19 cellular contexts compared by ENCODE assay signal in the genomic region with DNA sequence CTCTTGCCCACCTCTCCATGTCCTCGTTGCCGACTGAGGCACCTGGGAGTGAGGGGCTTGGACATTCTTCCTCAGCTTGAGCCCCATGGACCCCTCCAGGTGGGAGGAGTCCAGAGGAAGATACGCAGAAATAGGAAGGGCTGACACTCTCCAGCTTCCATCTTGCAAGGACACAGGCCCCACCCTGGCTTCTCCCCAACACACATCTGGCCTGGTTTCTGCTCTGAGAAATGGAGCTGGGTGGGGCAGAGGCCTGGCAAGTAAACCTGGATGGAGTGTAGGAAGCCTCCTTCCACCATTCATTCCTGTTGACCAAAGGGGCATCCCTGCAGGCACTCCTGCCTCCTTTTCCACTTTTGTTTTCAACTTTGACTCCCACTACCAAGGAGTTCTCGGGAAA. TPM values are rescaled to one million over a fixed set of nuclear protein-coding genes. Genes with fewer than 3 reads are reported as not detected.
DNase-seq lines count a peak whose midpoint lies in the region; ATAC-seq and TF ChIP-seq lines count a peak whose summit lies in the region.
"Had no signal": no experiment of that assay in that cellular context is flagged by ENCODE, and none has a peak within 500 bp of the region (broad histone marks: within the 10 kb centered on the region; RNA-seq: fewer than 3 reads in every experiment).

No MANE protein-coding gene starts in this region.

- no peak for TF ChIP-seq POLR2A in uterus (IDR thresholded peaks at IDR 0.05)

- H3K27me3 ChIP-seq in heart right ventricle (no peaks in the 10 kb centered on the region), dorsolateral prefrontal cortex (no peaks in the 10 kb centered on the region), psoas muscle (ENCODE audit: insufficient read depth in 3 of 3, low read length in 2 of 3) (no peaks in the 10 kb centered on the region), uterus (no peaks in the 10 kb centered on the region)
- H3K27me3 ChIP-seq: BLaER1 treated with 17β-estradiol and CSF1 and Interleukin-3, amounts not matched to agents 10 nM and 100 nM; MG63 had no signal

- DNase-seq in Right ventricle myocardium superior (peak; percentile 53), heart right ventricle (no peak), dorsolateral prefrontal cortex (no peak), psoas muscle (no peak), uterus (no peak), kidney glomerular epithelial cell (lab: John Stamatoyannopoulos, UW) (no peak), DMS153 (lab: John Stamatoyannopoulos, UW) (no peak)
- DNase-seq: EL, H7, MG63, NCI-H1105 treated with DMSO at 0.1 percent for 48 hours, NCI-H1930, NCI-H2171 treated with DMSO at 0.1 percent for 48 hours, NCI-H774 had no signal

- H3K4me1 ChIP-seq in heart right ventricle (peaks cover 42 to 91% (median 82%) of the 10 kb centered on the region in 9 donors), psoas muscle (peaks cover 91% of the 10 kb centered on the region), uterus (peaks cover 12 to 25% of the 10 kb centered on the region in 2 donors)

- no peak for TF ChIP-seq CTCF in heart right ventricle (IDR thresholded peaks at IDR 0.05)
- TF ChIP-seq CTCF in dorsolateral prefrontal cortex (IDR thresholded peaks at IDR 0.05 in 54 of 56, conservative IDR thresholded peaks at IDR 0.05 in 2 of 56; ENCODE audit: low read depth in 1 of 56, partially characterized antibody in 56 of 56), result no peak
- TF ChIP-seq CTCF in psoas muscle (IDR thresholded peaks at IDR 0.05), result no peak
- TF ChIP-seq CTCF in uterus (IDR thresholded peaks at IDR 0.05), result no peak

- H3K4me3 ChIP-seq in heart right ventricle (no peak overlapping the region), dorsolateral prefrontal cortex (peak overlapping the region in 1 of 59 donors; percentile 2), psoas muscle (no peak overlapping the region), uterus (no peak overlapping the region)
- H3K4me3 ChIP-seq: BLaER1 treated with 17β-estradiol and CSF1 and Interleukin-3, amounts not matched to agents 10 nM and 100 nM; MG63 had no signal

- H3K27ac ChIP-seq in heart right ventricle (peak overlapping the region in 4 of 10 donors; percentile 4 to 60 (median 36)), dorsolateral prefrontal cortex (peak overlapping the region in 56 of 59 donors; percentile 3 to 100 (median 68)), psoas muscle (peak overlapping the region; percentile 81), uterus (peak overlapping the region; percentile 64 to 67)
- H3K27ac ChIP-seq: BLaER1 treated with 17β-estradiol and CSF1 and Interleukin-3, amounts not matched to agents 10 nM and 100 nM; KMS-11 had no signal

- peak; percentile 24 for ATAC-seq in Right ventricle myocardium superior (ENCODE audit: poor library complexity)
- ATAC-seq in heart right ventricle, result no peak
- ATAC-seq in psoas muscle, result no peak
- ATAC-seq in HG03139 (IDR thresholded peaks at IDR 0.05; ENCODE audit: unreplicated experiment), result no peak
- ATAC-seq: HepG2 had no signal

- intact Hi-C loops in Right ventricle myocardium superior (cut with DNase I) (no loop called here), heart right ventricle (cut with DNase I) (no loop called here), dorsolateral prefrontal cortex (cut with DNase I) (no loop called here), psoas muscle (cut with DNase I) (no loop called here), uterus (cut with DNase I; ENCODE audit: low total_unique reads) (no loop called here)

- H3K36me3 ChIP-seq in heart right ventricle, result peaks cover 0 to 7% (median 0%) of the 10 kb centered on the region in 9 donors
- H3K36me3 ChIP-seq in psoas muscle (ENCODE audit: insufficient read depth in 1 of 2, low read depth in 1 of 2), result no peaks in the 10 kb centered on the region
- H3K36me3 ChIP-seq in uterus, result no peaks in the 10 kb centered on the region

- WGBS in heart right ventricle, 2 donors, result 91 to 92% methylated on average over 4 of the region's 4 CpGs
- 80 to 88% (median 81%) methylated on average over 4 of the region's 4 CpGs for WGBS in psoas muscle, 3 donors

- H3K9me3 ChIP-seq in heart right ventricle, result no peaks in the 10 kb centered on the region
- H3K9me3 ChIP-seq in psoas muscle, result no peaks in the 10 kb centered on the region
- no peaks in the 10 kb centered on the region for H3K9me3 ChIP-seq in uterus
- H3K9me3 ChIP-seq: BLaER1 treated with 17β-estradiol and CSF1 and Interleukin-3, amounts not matched to agents 10 nM and 100 nM; MG63 had no signal

RNA-seq across cellular contexts. Expression of a gene that starts 50.5 kb away (rescaled TPM):
- 160 TPM for total RNA-seq in Right ventricle myocardium superior
- 100 to 1,000 TPM; 111 to 162 (median 145) TPM for total RNA-seq in heart right ventricle
- polyA plus RNA-seq in heart right ventricle, result 10 to 100 TPM; 16.8 to 34.2 TPM
- total RNA-seq in dorsolateral prefrontal cortex, result 100 to 1,000 TPM; 219 to 402 (median 309) TPM
- 100 to 1,000 TPM; 220 to 347 (median 268) TPM for total RNA-seq in psoas muscle
- polyA plus RNA-seq in psoas muscle, result 100 to 1,000 TPM in 1 of 3 donors, 10 to 100 TPM in 2; 22.2 to 158 (median 43.8) TPM
- 100 to 1,000 TPM in 2 of 4 donors, 10 to 100 TPM in 2; 27.4 to 381 (median 78.4) TPM for total RNA-seq in uterus

RNA-seq across cellular contexts. Expression of a gene that starts 56.8 kb away (rescaled TPM):
- 7.2 TPM for total RNA-seq in Right ventricle myocardium superior
- total RNA-seq in heart right ventricle, result 1 to 10 TPM; 3.4 to 9.9 (median 6.1) TPM
- 10 to 100 TPM; 11.5 to 13.0 TPM for polyA plus RNA-seq in heart right ventricle
- 10 to 100 TPM in 2 of 120 experiments, 1 to 10 TPM in 118; 1.0 to 11.8 (median 4.5) TPM for total RNA-seq in dorsolateral prefrontal cortex
- total RNA-seq in psoas muscle, result 1 to 10 TPM; 2.1 to 4.6 (median 3.2) TPM
- polyA plus RNA-seq in psoas muscle, result 1 to 10 TPM; 1.1 to 3.4 (median 1.1) TPM
- 10 to 100 TPM in 3 of 4 donors, 1 to 10 TPM in 1; 2.6 to 15.5 (median 11.1) TPM for total RNA-seq in uterus
- total RNA-seq: A172 had no signal
